Comparison of ENCODE assay signal across 8 cellular contexts in genomic region chr9:95724253-95724991, GRCh38.
DNase-seq lines count a peak whose midpoint lies in the region; ATAC-seq, FAIRE-seq and TF ChIP-seq lines count a peak whose summit lies in the region.

No MANE protein-coding gene starts in this region.

- H3K4me1 ChIP-seq in lower lobe of right lung, result no peaks in the 10 kb centered on the region

- TF ChIP-seq CTCF in lower lobe of right lung (IDR thresholded peaks at IDR 0.05) (no peak), foreskin fibroblast (IDR thresholded peaks at IDR 0.05; ENCODE audit: low read depth, low read length) (no peak)

- H3K4me3 ChIP-seq in lower lobe of right lung, result no peak overlapping the region
- H3K4me3 ChIP-seq in foreskin fibroblast (ENCODE audit: low read depth in 1 of 2, low read length in 2 of 2), result no peak overlapping the region

- no peak overlapping the region for H3K27ac ChIP-seq in lower lobe of right lung

- no peak for FAIRE-seq in frontal cortex (lab: Jason Lieb, UNC)

- intact Hi-C loops in lower lobe of right lung (cut with DNase I), result no loop called here

- DNase-seq in GM19238 (ENCODE audit: insufficient read length, low spot score) (peak; percentile 64), lower lobe of right lung (no peak), kidney tubule cell (ENCODE audit: low spot score) (no peak), frontal cortex (ENCODE audit: low spot score in 2 of 2) (no peak), foreskin fibroblast (no peak), occipital lobe (lab: John Stamatoyannopoulos, UW) (no peak)
- peak; percentile 24 for DNase-seq in activated CD4-positive, alpha-beta T cell treated with anti-CD3 and anti-CD28 coated beads for 1 hour

- H3K27me3 ChIP-seq in lower lobe of right lung (ENCODE audit: low read depth), result no peaks in the 10 kb centered on the region

- no peaks in the 10 kb centered on the region for H3K9me3 ChIP-seq in lower lobe of right lung

- ATAC-seq in HG03135 (IDR thresholded peaks at IDR 0.05; ENCODE audit: unreplicated experiment), result peak; percentile 95
- ATAC-seq in lower lobe of right lung, result peak; percentile 46 to 57

- H3K36me3 ChIP-seq in lower lobe of right lung, result no peaks in the 10 kb centered on the region

Comparison
In these comparisons a context has a peak if more than half of its experiments do, and no peak if none do; other contexts are left out.
1. DNase-seq: peak in GM19238 (single experiment) and activated CD4-positive, alpha-beta T cell treated with anti-CD3 and anti-CD28 coated beads for 1 hour (single experiment); none in lower lobe of right lung (single experiment), kidney tubule cell (single experiment), frontal cortex (0 of 2), foreskin fibroblast (0 of 2) and occipital lobe (single experiment).